In the genomic region with DNA sequence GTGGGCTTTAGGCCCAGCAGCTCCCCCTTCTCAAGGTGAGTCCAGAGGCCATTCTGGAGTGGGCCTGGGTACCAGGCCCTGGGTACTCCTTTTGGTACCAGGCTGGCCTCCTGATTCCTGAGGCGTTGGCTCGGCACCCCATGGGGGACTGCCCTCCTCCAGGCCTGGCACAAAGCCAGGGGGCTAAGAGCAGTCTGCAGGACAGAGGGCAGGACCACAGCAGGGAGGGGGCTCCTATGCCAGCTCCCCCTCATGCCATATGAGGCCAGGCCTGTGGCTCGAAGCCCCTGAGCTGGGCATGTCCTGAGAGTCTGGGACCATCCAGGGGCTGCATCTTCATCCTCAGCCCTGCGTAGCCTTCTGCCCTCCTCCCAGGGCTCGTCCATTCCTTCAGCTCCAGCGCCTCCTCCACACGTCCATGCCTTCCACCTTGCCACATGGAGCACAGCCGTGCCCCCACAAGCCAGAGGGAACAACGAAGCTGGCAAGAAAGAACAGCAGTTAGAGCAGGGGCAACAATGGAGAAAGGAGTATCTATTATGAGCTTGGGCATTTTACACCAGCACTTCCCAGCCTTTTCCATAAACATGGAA, we compare ENCODE assay signal across 13 cellular contexts. TPM values are rescaled to one million over a fixed set of nuclear protein-coding genes. Genes with fewer than 3 reads are reported as not detected.
DNase-seq lines count a peak whose midpoint lies in the region; ATAC-seq and TF ChIP-seq lines count a peak whose summit lies in the region.
"Had no signal": no experiment of that assay in that cellular context is flagged by ENCODE, and none has a peak within 500 bp of the region (broad histone marks: within the 10 kb centered on the region; RNA-seq: fewer than 3 reads in every experiment).

No MANE protein-coding gene starts in this region.

- H3K4me3 Mint-ChIP-seq in natural killer cell treated with Interleukin-12 subunit alpha and Interleukin-12 subunit beta and Interleukin-15 and Interleukin-18, amount 100 ng/mL, for 72 hours = no peak overlapping the region

- H3K9me3 ChIP-seq in A673 (ENCODE audit: low read depth, low read length, poor library complexity, severe bottlenecking) (no peaks in the 10 kb centered on the region), fibroblast of lung (ENCODE audit: control insufficient read depth, insufficient read depth, low read depth, low read length) (no peaks in the 10 kb centered on the region), psoas muscle (no peaks in the 10 kb centered on the region)

- H3K36me3 ChIP-seq in A673 (ENCODE audit: insufficient read depth, low read length, poor library complexity, severe bottlenecking) = peaks cover 15% of the 10 kb centered on the region
- peaks cover 19% of the 10 kb centered on the region for H3K36me3 ChIP-seq in fibroblast of lung (ENCODE audit: control insufficient read depth, insufficient read depth, low read length)
- H3K36me3 ChIP-seq in psoas muscle (ENCODE audit: insufficient read depth in 1 of 2, low read depth in 1 of 2) = peaks cover 0 to 22% of the 10 kb centered on the region in 2 donors

- POLR2A ChIA-PET in A673 (lab: Charles Lee; ENCODE audit: low non-redundant PET) = no interaction called here

- CTCF ChIA-PET in A673 (lab: Charles Lee) = no interaction called here

- peaks cover 39% of the 10 kb centered on the region for H3K79me2 ChIP-seq in fibroblast of lung (ENCODE audit: control insufficient read depth, insufficient read depth, low read length)

- no peak for TF ChIP-seq CTCF in A673 (conservative IDR thresholded peaks at IDR 0.05; ENCODE audit: low read depth, low read length)
- no peak for TF ChIP-seq CTCF in WI38 (IDR thresholded peaks at IDR 0.05; ENCODE audit: low read depth, low read length)
- TF ChIP-seq CTCF in fibroblast of lung (conservative IDR thresholded peaks at IDR 0.05 in 1 of 2, IDR thresholded peaks at IDR 0.05 in 1 of 2; ENCODE audit: low read depth in 1 of 2, low read length in 2 of 2) = no peak
- no peak for TF ChIP-seq CTCF in psoas muscle (IDR thresholded peaks at IDR 0.05)

- no TSS peak for BruUV-seq in A673 (replicated peaks; lab: Mats Ljungman, UMichigan)

- H3K4me1 ChIP-seq in A673 (ENCODE audit: insufficient read depth, low read length, poor library complexity, severe bottlenecking) (peaks cover 35% of the 10 kb centered on the region), fibroblast of lung (ENCODE audit: control insufficient read depth, extremely low read depth, insufficient read depth, low read length) (peaks cover 29% of the 10 kb centered on the region), psoas muscle (peaks cover 53% of the 10 kb centered on the region)

- H3K27ac ChIP-seq in A673 (ENCODE audit: low read depth, low read length, poor library complexity, severe bottlenecking) (peak overlapping the region; percentile 12), fibroblast of lung (ENCODE audit: insufficient read depth, low read length) (no peak overlapping the region), psoas muscle (peak overlapping the region; percentile 81)

- peak overlapping the region; percentile 92 for H3K4me2 ChIP-seq in fibroblast of lung (ENCODE audit: extremely low read depth, insufficient read depth, low read length)

- H3K4me1 Mint-ChIP-seq in natural killer cell treated with Interleukin-12 subunit alpha and Interleukin-12 subunit beta and Interleukin-15 and Interleukin-18, amount 100 ng/mL, for 72 hours (ENCODE audit: low read depth in 2 of 2) = peaks cover 0 to 3% of the 10 kb centered on the region in 2 donors

- H3K9ac ChIP-seq in fibroblast of lung (ENCODE audit: insufficient read depth, low read length) = no peak overlapping the region

- no peak overlapping the region for H2AFZ ChIP-seq in fibroblast of lung (ENCODE audit: low read length)

- peak overlapping the region; percentile 19 for H3K4me3 ChIP-seq in A673 (ENCODE audit: low read depth, low read length, poor library complexity, severe bottlenecking)
- H3K4me3 ChIP-seq in WI38 (ENCODE audit: low read depth, low read length) = peak overlapping the region; percentile 100
- peak overlapping the region; percentile 12 to 97 (median 68) for H3K4me3 ChIP-seq in fibroblast of lung (replicated peaks in 1 of 4; ENCODE audit: control extremely low read depth in 1 of 4, insufficient read depth in 1 of 4, low read depth in 3 of 4, low read length in 4 of 4)
- peak overlapping the region; percentile 91 for H3K4me3 ChIP-seq in psoas muscle

- H3K27me3 ChIP-seq in A673 (replicated peaks; ENCODE audit: insufficient read depth, low read depth, low read length, poor library complexity) = no peaks in the 10 kb centered on the region
- H3K27me3 ChIP-seq in fibroblast of lung (ENCODE audit: control insufficient read depth, insufficient read depth, low read length) = no peaks in the 10 kb centered on the region
- H3K27me3 ChIP-seq in psoas muscle (ENCODE audit: insufficient read depth in 3 of 3, low read length in 2 of 3) = no peaks in the 10 kb centered on the region

- 87 to 88% (median 87%) methylated on average over 9 of the region's 9 CpGs for whole genome bisulfite sequencing in psoas muscle, 3 donors

- H4K20me1 ChIP-seq in fibroblast of lung (ENCODE audit: control insufficient read depth, extremely low read depth, insufficient read depth, low read length) = no peaks in the 10 kb centered on the region

- no peaks in the 10 kb centered on the region for H3K9me3 Mint-ChIP-seq in natural killer cell treated with Interleukin-12 subunit alpha and Interleukin-12 subunit beta and Interleukin-15 and Interleukin-18, amount 100 ng/mL, for 72 hours
- H3K9me3 Mint-ChIP-seq: T-helper 2 cell treated with Interferon-gamma antibody and Interleukin-4, amounts not matched to agents 5 μg/mL and 100 μg/mL, for 36 hours had no signal

- H3K27me3 Mint-ChIP-seq in natural killer cell treated with Interleukin-12 subunit alpha and Interleukin-12 subunit beta and Interleukin-15 and Interleukin-18, amount 100 ng/mL, for 72 hours = peaks cover 9 to 21% of the 10 kb centered on the region in 2 donors

- H3K36me3 Mint-ChIP-seq in natural killer cell treated with Interleukin-12 subunit alpha and Interleukin-12 subunit beta and Interleukin-15 and Interleukin-18, amount 100 ng/mL, for 72 hours = no peaks in the 10 kb centered on the region

- DNase-seq in A673 (ENCODE audit: low spot score) (no peak), fibroblast of lung (ENCODE audit: low read depth in 2 of 2) (no peak), psoas muscle (no peak)
- DNase-seq in natural killer cell treated with Interleukin-12 subunit alpha and Interleukin-12 subunit beta and Interleukin-15 and Interleukin-18, amount 100 ng/mL, for 72 hours (ENCODE audit: low spot score) = no peak
- DNase-seq: AML-193, NCI-H1694 treated with DMSO at 0.1 percent for 48 hours had no signal

- no peak overlapping the region for H3K27ac Mint-ChIP-seq in natural killer cell treated with Interleukin-12 subunit alpha and Interleukin-12 subunit beta and Interleukin-15 and Interleukin-18, amount 100 ng/mL, for 72 hours
- H3K27ac Mint-ChIP-seq: T-helper 2 cell treated with Interferon-gamma antibody and Interleukin-4, amounts not matched to agents 5 μg/mL and 100 μg/mL, for 36 hours had no signal

- ATAC-seq in psoas muscle (no peak), HG02588 (IDR thresholded peaks at IDR 0.05; ENCODE audit: unreplicated experiment) (no peak), GM19023 (IDR thresholded peaks at IDR 0.05; ENCODE audit: unreplicated experiment) (no peak), HG02885 (IDR thresholded peaks at IDR 0.05; ENCODE audit: poor library complexity, unreplicated experiment) (no peak)
- ATAC-seq in natural killer cell treated with Interleukin-12 subunit alpha and Interleukin-12 subunit beta and Interleukin-15 and Interleukin-18, amount 100 ng/mL, for 72 hours = no peak

- intact Hi-C loops in A673 (cut with micrococcal nuclease; ENCODE audit: unreplicated experiment) = no loop called here
- intact Hi-C loops in psoas muscle (cut with DNase I) = no loop called here

RNA-seq across cellular contexts. Expression of gene PHLDA3, which starts 3.2 kb away (rescaled TPM):
- total RNA-seq in A673 (2021) = 23.9 and 24.1 TPM in 2 replicates
- total RNA-seq in fibroblast of lung = 138 and 141 TPM in 2 replicates
- 25.9 and 26.5 TPM in 2 replicates for polyA plus RNA-seq in fibroblast of lung
- polyA plus RNA-seq in fibroblast of lung (2012) = 57.8 and 74.3 TPM in 2 replicates
- 18.9 and 32.3 TPM in 2 replicates for polyA minus RNA-seq in fibroblast of lung (ENCODE audit: low replicate concordance)
- 100 to 1,000 TPM in 1 of 4 donors, 10 to 100 TPM in 3; 41.8 to 116 (median 78.9) TPM for total RNA-seq in psoas muscle
- 10 to 100 TPM; 42.3 to 62.4 (median 55.1) TPM for polyA plus RNA-seq in psoas muscle
- total RNA-seq in natural killer cell treated with Interleukin-12 subunit alpha and Interleukin-12 subunit beta and Interleukin-15 and Interleukin-18, amount 100 ng/mL, for 72 hours = 1 to 10 TPM; 2.7 to 3.3 TPM

RNA-seq across cellular contexts. Expression of gene CSRP1, which starts 41.1 kb away (rescaled TPM):
- total RNA-seq in A673 (2021) (402 and 517 TPM in 2 replicates), fibroblast of lung (158 and 195 TPM in 2 replicates), psoas muscle (10 to 100 TPM; 14.7 to 27.7 (median 24.3) TPM)
- polyA plus RNA-seq in fibroblast of lung (438 and 1,081 TPM in 2 replicates), psoas muscle (10 to 100 TPM; 21.1 to 26.4 (median 23.2) TPM)
- 450 and 1,109 TPM in 2 replicates for polyA plus RNA-seq in fibroblast of lung (2012)
- polyA minus RNA-seq in fibroblast of lung (ENCODE audit: low replicate concordance) = 886 and 2,174 TPM in 2 replicates
- total RNA-seq in natural killer cell treated with Interleukin-12 subunit alpha and Interleukin-12 subunit beta and Interleukin-15 and Interleukin-18, amount 100 ng/mL, for 72 hours = 10 to 100 TPM; 41.6 to 57.8 TPM

RNA-seq across cellular contexts. Expression of gene TNNI1, which starts 44.3 kb away (rescaled TPM):
- total RNA-seq in A673 (2021) (not detected in 2 replicates), fibroblast of lung (not detected in 2 replicates), psoas muscle (1,000 to 10,000 TPM; 2,137 to 4,600 (median 3,389) TPM)
- polyA plus RNA-seq in fibroblast of lung (0.06 and 0.09 TPM in 2 replicates), psoas muscle (1,000 to 10,000 TPM in 2 of 3 donors, 100 to 1,000 TPM in 1; 734 to 2,687 (median 2,500) TPM)
- polyA plus RNA-seq in fibroblast of lung (2012) = not detected in 2 replicates
- polyA minus RNA-seq in fibroblast of lung (ENCODE audit: low replicate concordance) = not detected in 2 replicates
- total RNA-seq in natural killer cell treated with Interleukin-12 subunit alpha and Interleukin-12 subunit beta and Interleukin-15 and Interleukin-18, amount 100 ng/mL, for 72 hours = not detected
- total RNA-seq: HT-29, pulmonary artery endothelial cell had no signal

Comparison
In these comparisons a context has a peak if more than half of its experiments do, and no peak if none do; other contexts are left out.
1. H3K4me3 ChIP-seq: peak in every context shown above with its lines; median percentile 100 in WI38; 91 in psoas muscle; 68 in fibroblast of lung; 19 in A673.
2. RNA of gene TNNI1, which starts 44.3 kb away (total RNA-seq): 2,137 to 4,600 TPM in psoas muscle; not detected in A673, not detected in fibroblast of lung and not detected in natural killer cell treated with Interleukin-12 subunit alpha and Interleukin-12 subunit beta and Interleukin-15 and Interleukin-18, amount 100 ng/mL, for 72 hours; every median in the first group is over 1,000 times any median in the second.